29 cellular contexts compared by ENCODE assay signal in genomic region chr11:129257512-129257911, GRCh38.
"Had no signal": no experiment of that assay in that cellular context is flagged by ENCODE, and none has a peak within 500 bp of the region (broad histone marks: within the 10 kb centered on the region; RNA-seq: fewer than 3 reads in every experiment).

No MANE protein-coding gene starts in this region.

- H3K27me3 ChIP-seq: left lung, neural progenitor cell, neutrophil, ovary, right lobe of liver, stomach, testis, thyroid gland, transverse colon, upper lobe of left lung, vagina had no signal

- H3K9me3 ChIP-seq: left lung, lower lobe of right lung, neutrophil, ovary, prostate gland, right lobe of liver, stomach, testis, thyroid gland, transverse colon, upper lobe of left lung, vagina had no signal

- H3K36me3 Mint-ChIP-seq: naive B cell; natural killer cell; stimulated activated naive B cell treated with anti-CD40 and anti-IgM and Interleukin-4, amounts not matched to agents 10 μg/mL and 1 μg/mL and 100 μg/mL, for 72 hours had no signal

- FAIRE-seq: kidney had no signal

- H3K4me3 ChIP-seq: left lung, lower lobe of right lung, neural progenitor cell, ovary, prostate gland, right lobe of liver, stomach, testis, thyroid gland, transverse colon, upper lobe of left lung, vagina had no signal

- H3K4me1 ChIP-seq: left lung, prostate gland, vagina had no signal

- H3K4me3 Mint-ChIP-seq: naive B cell; natural killer cell; nephron progenitor cell; neural progenitor cell; stimulated activated naive B cell treated with anti-CD40 and anti-IgM and Interleukin-4, amounts not matched to agents 10 μg/mL and 1 μg/mL and 100 μg/mL, for 72 hours had no signal

- H3K27ac ChIP-seq: left lung, lower lobe of right lung, neutrophil, ovary, prostate gland, right lobe of liver, stomach, testis, thyroid gland, transverse colon, upper lobe of left lung, vagina had no signal

- H3K4me1 Mint-ChIP-seq: natural killer cell had no signal

- H3K36me3 ChIP-seq: left lung, lower lobe of right lung, neural progenitor cell, neutrophil, ovary, prostate gland, right lobe of liver, stomach, thyroid gland, transverse colon, upper lobe of left lung, vagina had no signal

- ATAC-seq: left colon; left lung; lower lobe of right lung; natural killer cell; stimulated activated naive B cell treated with anti-CD40 and anti-IgM and Interleukin-4, amounts not matched to agents 10 μg/mL and 1 μg/mL and 100 μg/mL, for 72 hours; stimulated activated naive CD8-positive, alpha-beta T cell treated with anti-CD3 and anti-CD28 coated beads, Interleukin-15, Interleukin-2, amounts not matched to agents 100 U/mL and 50 U/mL, for 24 hours had no signal

- H3K27me3 Mint-ChIP-seq: naive B cell; stimulated activated naive B cell treated with anti-CD40 and anti-IgM and Interleukin-4, amounts not matched to agents 10 μg/mL and 1 μg/mL and 100 μg/mL, for 72 hours had no signal

- H3K27ac Mint-ChIP-seq: naive B cell; natural killer cell; nephron progenitor cell; stimulated activated naive B cell treated with anti-CD40 and anti-IgM and Interleukin-4, amounts not matched to agents 10 μg/mL and 1 μg/mL and 100 μg/mL, for 72 hours had no signal

- DNase-seq: hippocampal formation; kidney; left colon; left lung; lower lobe of right lung; mammary epithelial cell; mesenchymal stem cell; naive B cell; natural killer cell; nephron progenitor cell; occipital lobe; ovary; posterior cingulate gyrus; right lobe of liver; stimulated activated CD4-positive, alpha-beta T cell treated with anti-CD3 and anti-CD28 coated beads, Interleukin-12 subunit alpha, Interleukin-12 subunit beta, amount 100 ng/mL, for 4 hours; stimulated activated CD4-positive, alpha-beta T cell treated with anti-CD3 and anti-CD28 coated beads, Interleukin-15, amount 100 ng/mL, for 24 hours; stimulated activated CD4-positive, alpha-beta T cell treated with anti-CD3 and anti-CD28 coated beads, Interleukin-2, amount 100 ng/mL, for 24 hours; stimulated activated CD4-positive, alpha-beta T cell treated with anti-CD3 and anti-CD28 coated beads, Interleukin-4, amount 100 ng/mL, for 1 hour; stimulated activated naive B cell treated with anti-CD40 and anti-IgM and Interleukin-4, amounts not matched to agents 10 μg/mL and 1 μg/mL and 100 μg/mL, for 72 hours; stimulated activated naive CD8-positive, alpha-beta T cell treated with anti-CD3 and anti-CD28 coated beads, Interleukin-15, Interleukin-2, amounts not matched to agents 100 U/mL and 50 U/mL, for 24 hours; stomach; testis; thyroid gland; transverse colon; upper lobe of left lung had no signal

- H3K9me3 Mint-ChIP-seq: naive B cell; natural killer cell; nephron progenitor cell; stimulated activated naive B cell treated with anti-CD40 and anti-IgM and Interleukin-4, amounts not matched to agents 10 μg/mL and 1 μg/mL and 100 μg/mL, for 72 hours had no signal
